ENCODE assay signal across 9 cellular contexts in the genomic region with DNA sequence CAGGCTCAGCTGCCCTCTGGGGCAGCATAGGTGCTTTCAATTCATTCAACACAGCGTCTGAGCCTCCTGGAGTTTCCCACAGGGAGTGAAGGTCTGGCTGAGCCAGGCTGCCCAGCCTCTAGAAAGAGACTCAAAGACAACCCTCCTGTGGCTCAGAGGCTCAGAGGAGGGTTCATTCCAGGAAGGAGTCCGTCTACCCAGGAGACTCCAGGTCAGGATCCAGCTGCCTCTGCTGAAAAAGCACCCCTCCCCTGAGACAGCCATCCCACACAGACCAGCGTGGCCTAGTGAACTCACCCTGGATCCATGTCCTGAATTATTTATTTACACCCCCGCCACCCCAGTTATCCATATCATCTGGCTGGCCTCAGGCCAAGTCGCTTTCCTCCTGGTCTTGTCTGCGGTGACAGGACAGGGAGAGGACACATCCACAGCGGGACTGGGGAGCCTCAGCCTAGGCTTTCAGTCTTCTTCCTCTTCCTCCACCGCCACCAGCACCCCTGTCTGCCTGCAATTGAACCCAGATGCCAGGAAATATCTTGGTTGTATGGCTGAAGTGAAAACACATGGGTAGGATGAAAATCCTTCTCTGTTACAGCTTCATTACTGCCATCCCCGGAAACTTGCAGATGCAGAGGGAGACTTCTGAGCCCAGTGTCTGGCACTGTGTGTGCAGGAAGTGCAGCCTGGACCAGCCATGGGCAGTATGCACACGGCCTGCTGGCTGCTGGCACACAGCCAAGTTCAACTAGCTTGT. TPM values are rescaled to one million over a fixed set of nuclear protein-coding genes. Genes with fewer than 3 reads are reported as not detected.
A peak's percentile ranks its signal among the peaks of the same experiment; 100 is the strongest.
DNase-seq lines count a peak whose midpoint lies in the region; ATAC-seq, FAIRE-seq and TF ChIP-seq lines count a peak whose summit lies in the region.
"Had no signal": no experiment of that assay in that cellular context is flagged by ENCODE, and none has a peak within 500 bp of the region (broad histone marks: within the 10 kb centered on the region; RNA-seq: fewer than 3 reads in every experiment).

No MANE protein-coding gene starts in this region.

- H3K36me3 Mint-ChIP-seq in activated CD4-positive, alpha-beta T cell treated with anti-CD3 and anti-CD28 coated beads, Interleukin-2, amount 10 ng/mL, durations not matched to agents 24 days and 14 days (ENCODE audit: low read depth), result no peaks in the 10 kb centered on the region

- H3K9me3 Mint-ChIP-seq in activated CD4-positive, alpha-beta T cell treated with anti-CD3 and anti-CD28 coated beads, Interleukin-2, amount 10 ng/mL, durations not matched to agents 24 days and 14 days, result no peaks in the 10 kb centered on the region

- H3K4me3 Mint-ChIP-seq in activated CD4-positive, alpha-beta T cell treated with anti-CD3 and anti-CD28 coated beads, Interleukin-2, amount 10 ng/mL, durations not matched to agents 24 days and 14 days, result no peak overlapping the region

- DNase-seq in GM04503 (ENCODE audit: low read depth), result peak; percentile 40
- peak; percentile 39 for DNase-seq in RCC 7860 (ENCODE audit: low spot score)
- DNase-seq in fibroblast of the conjunctiva (ENCODE audit: low read depth), result peak; percentile 69
- DNase-seq in retina, result peak; percentile 56
- no peak for DNase-seq in activated CD4-positive, alpha-beta T cell treated with anti-CD3 and anti-CD28 coated beads, Interleukin-2, amount 10 ng/mL, durations not matched to agents 24 days and 14 days
- DNase-seq in OCI-M2 (lab: John Stamatoyannopoulos, UW; ENCODE audit: unreplicated experiment), result no peak
- no peak for DNase-seq in foreskin keratinocyte
- no peak for DNase-seq in NCI-H524 treated with DMSO at 0.1 percent for 48 hours (lab: John Stamatoyannopoulos, UW)
- DNase-seq: activated gamma-delta T cell treated with Interleukin-2 at 50 U/mL for 16 hours had no signal

- peaks cover 13% of the 10 kb centered on the region for H3K27me3 Mint-ChIP-seq in activated CD4-positive, alpha-beta T cell treated with anti-CD3 and anti-CD28 coated beads, Interleukin-2, amount 10 ng/mL, durations not matched to agents 24 days and 14 days

- H3K4me1 Mint-ChIP-seq in activated CD4-positive, alpha-beta T cell treated with anti-CD3 and anti-CD28 coated beads, Interleukin-2, amount 10 ng/mL, durations not matched to agents 24 days and 14 days, result no peaks in the 10 kb centered on the region

- TF ChIP-seq CTCF in foreskin keratinocyte (conservative IDR thresholded peaks at IDR 0.05), result no peak

- no peak for FAIRE-seq in RCC 7860 (lab: Jason Lieb, UNC)

- no peaks in the 10 kb centered on the region for H3K4me1 ChIP-seq in foreskin keratinocyte

- H3K27ac ChIP-seq in foreskin keratinocyte, result no peak overlapping the region

- no peak overlapping the region for H3K27ac Mint-ChIP-seq in activated CD4-positive, alpha-beta T cell treated with anti-CD3 and anti-CD28 coated beads, Interleukin-2, amount 10 ng/mL, durations not matched to agents 24 days and 14 days

- intact Hi-C loops in activated CD4-positive, alpha-beta T cell treated with anti-CD3 and anti-CD28 coated beads, Interleukin-2, amount 10 ng/mL, durations not matched to agents 24 days and 14 days (cut with micrococcal nuclease), result no loop called here

- ATAC-seq in foreskin keratinocyte, result no peak

- H3K27me3 ChIP-seq in foreskin keratinocyte, result peaks cover 21% of the 10 kb centered on the region

RNA-seq across cellular contexts. Expression of gene COL13A1, which starts 44.0 kb away (rescaled TPM):
- not detected in 2 replicates for total RNA-seq in activated CD4-positive, alpha-beta T cell treated with anti-CD3 and anti-CD28 coated beads, Interleukin-2, amount 10 ng/mL, durations not matched to agents 24 days and 14 days
- 2.0 and 2.7 TPM in 2 replicates for total RNA-seq in foreskin keratinocyte
- 1.3 and 2.4 TPM in 2 replicates for polyA plus RNA-seq in foreskin keratinocyte

Comparison
In these comparisons a context has a peak if more than half of its experiments do, and no peak if none do; other contexts are left out.
1. DNase-seq: peak in GM04503 (single experiment), RCC 7860 (single experiment), fibroblast of the conjunctiva (single experiment) and retina (single experiment); none in activated CD4-positive, alpha-beta T cell treated with anti-CD3 and anti-CD28 coated beads, Interleukin-2, amount 10 ng/mL, durations not matched to agents 24 days and 14 days (single experiment), OCI-M2 (single experiment), foreskin keratinocyte (0 of 2) and NCI-H524 treated with DMSO at 0.1 percent for 48 hours (single experiment).